In genomic region chr7:128041203-128041602, GRCh38 we compare ENCODE assay signal across 14 cellular contexts. TPM values are rescaled to one million over a fixed set of nuclear protein-coding genes. Genes with fewer than 3 reads are reported as not detected.
DNase-seq lines count a peak whose midpoint lies in the region; TF ChIP-seq lines count a peak whose summit lies in the region.
"Had no signal": no experiment of that assay in that cellular context is flagged by ENCODE, and none has a peak within 500 bp of the region (broad histone marks: within the 10 kb centered on the region; RNA-seq: fewer than 3 reads in every experiment).

No MANE protein-coding gene starts in this region.

- POLR2A ChIA-PET in AG04450 (lab: Yijun Ruan, JAX) = no interaction called here

- no peak overlapping the region for H3K4me3 ChIP-seq in AG04450 (ENCODE audit: low read depth, low read length)
- no peak overlapping the region for H3K4me3 ChIP-seq in SJCRH30
- H3K4me3 ChIP-seq in left ventricle myocardium inferior = no peak overlapping the region
- H3K4me3 ChIP-seq: right atrium auricular region had no signal

- H3K36me3 ChIP-seq in SJCRH30 = peaks cover 3% of the 10 kb centered on the region; the same call in 1 of the 2 replicates
- no peaks in the 10 kb centered on the region for H3K36me3 ChIP-seq in left ventricle myocardium inferior
- H3K36me3 ChIP-seq: right atrium auricular region had no signal

- H3K4me1 ChIP-seq in SJCRH30 = no peaks in the 10 kb centered on the region
- H3K4me1 ChIP-seq in left ventricle myocardium inferior = peaks cover 4% of the 10 kb centered on the region
- H3K4me1 ChIP-seq: right atrium auricular region had no signal

- H3K27ac ChIP-seq in AG04450 (ENCODE audit: low read depth, low read length) = no peak overlapping the region
- no peak overlapping the region for H3K27ac ChIP-seq in SJCRH30
- no peak overlapping the region for H3K27ac ChIP-seq in left ventricle myocardium inferior (replicated peaks)
- H3K27ac ChIP-seq: right atrium auricular region had no signal

- CTCF ChIA-PET in AG04450 (lab: Charles Lee) = interaction anchor here (0.5 to 2.1 kb wide), 3 partner anchors 167 to 371 kb away, joined by 3 to 6 read pairs (median 4); no protein-coding TSS in a partner anchor

- H3K27me3 ChIP-seq in AG04450 (ENCODE audit: control insufficient read depth, insufficient read depth, low read length) (no peaks in the 10 kb centered on the region), SJCRH30 (no peaks in the 10 kb centered on the region), left ventricle myocardium inferior (ENCODE audit: low read depth) (no peaks in the 10 kb centered on the region)
- H3K27me3 ChIP-seq: right atrium auricular region had no signal

- intact Hi-C loops in left ventricle myocardium inferior (cut with micrococcal nuclease) = no loop called here

- no peak for TF ChIP-seq CTCF in AG04450 (IDR thresholded peaks at IDR 0.05; ENCODE audit: low read depth, low read length)
- TF ChIP-seq CTCF in left ventricle myocardium inferior (IDR thresholded peaks at IDR 0.05; ENCODE audit: borderline replicate concordance) = no peak

- no peaks in the 10 kb centered on the region for H3K9me3 ChIP-seq in AG04450 (ENCODE audit: control insufficient read depth, insufficient read depth, low read length)
- H3K9me3 ChIP-seq in SJCRH30 (replicated peaks) = no peaks in the 10 kb centered on the region
- no peaks in the 10 kb centered on the region for H3K9me3 ChIP-seq in left ventricle myocardium inferior (replicated peaks)
- H3K9me3 ChIP-seq: right atrium auricular region had no signal

- peak; percentile 36 for DNase-seq in AG04450 (ENCODE audit: low read depth, low spot score)
- DNase-seq in HPDE6-E6E7 (ENCODE audit: extremely low spot score) = peak; percentile 41
- DNase-seq in astrocyte of the hippocampus (ENCODE audit: low read depth, low spot score) = peak; percentile 84
- DNase-seq in glomerular visceral epithelial cell (ENCODE audit: extremely low spot score) = peak; percentile 61
- no peak for DNase-seq in OCI-M1 (lab: John Stamatoyannopoulos, UW)
- DNase-seq in SJCRH30 = no peak
- no peak for DNase-seq in stimulated activated CD4-positive, alpha-beta T cell treated with anti-CD3 and anti-CD28 coated beads, Interleukin-2, amount 100 ng/mL, for 24 hours
- DNase-seq in left ventricle myocardium inferior = no peak
- DNase-seq: activated CD4-positive, alpha-beta T cell treated with anti-CD3 and anti-CD28 coated beads, Interleukin-2, amount 50 U/mL, for 48 hours; activated naive CD4-positive, alpha-beta T cell; AML-193; NCI-H2029 treated with DMSO at 0.1 percent for 48 hours had no signal

RNA-seq across cellular contexts. Expression of gene LRRC4, which starts 10.0 kb away (rescaled TPM):
- 0.35 and 0.72 TPM in 2 replicates for polyA plus RNA-seq in AG04450 (2011; rRNA removed)
- 0.91 and 1.4 TPM in 2 replicates for polyA minus RNA-seq in AG04450 (2011; rRNA and poly(A)+ RNA removed)
- 1.4 and 2.1 TPM in 2 replicates for total RNA-seq in SJCRH30 (2014; rRNA removed; shearing (Covaris generic))
- total RNA-seq in left ventricle myocardium inferior = 4.4 TPM
- total RNA-seq: T-helper 1 cell treated with Interleukin-12 subunit alpha and Interleukin-12 subunit beta and Interleukin-4 antibody, amounts not matched to agents 30 ng/mL and 1 ng/mL, for 36 hours had no signal

Comparison
In these comparisons a context has a peak if more than half of its experiments do, and no peak if none do; other contexts are left out.
1. DNase-seq: peak in AG04450 (single experiment), HPDE6-E6E7 (single experiment), astrocyte of the hippocampus (single experiment) and glomerular visceral epithelial cell (single experiment); none in OCI-M1 (single experiment), SJCRH30 (0 of 2), stimulated activated CD4-positive, alpha-beta T cell treated with anti-CD3 and anti-CD28 coated beads, Interleukin-2, amount 100 ng/mL, for 24 hours (0 of 2) and left ventricle myocardium inferior (single experiment).